1 cellular context compared by ENCODE assay signal in genomic region chr1:61724721-61725694, GRCh38.
A peak's percentile ranks its signal among the peaks of the same experiment; 100 is the strongest.
TF ChIP-seq lines count a peak whose summit lies in the region.

TM2D1 (minus strand) TSS chr1:61725141; CDS start chr1:61725120, 21 bp downstream.

TF ChIP-seq in HepG2, 621 proteins besides CTCF, POLR2A, EP300 and RAD21 (continued from another document and continues in another):
- TF ChIP-seq ARID5B (CRISPR knock-in tag; IDR thresholded peaks at IDR 0.05) (peak; percentile 77), SRF (IDR thresholded peaks at IDR 0.05; ENCODE audit: low read depth, low read length) (0 out of 2 replicates have a peak, but pooled peaks have one; percentile 19), ZNF784 (CRISPR knock-in tag; IDR thresholded peaks at IDR 0.05; ENCODE audit: borderline replicate concordance) (peak; percentile 85), TFE3 (CRISPR knock-in tag; IDR thresholded peaks at IDR 0.05) (peak; percentile 55), ZNF678 (CRISPR knock-in tag; IDR thresholded peaks at IDR 0.05) (peak; percentile 61; the same call in 1 of the 2 replicates), SSRP1 (CRISPR knock-in tag; IDR thresholded peaks at IDR 0.05) (no peak), ZNF367 (CRISPR knock-in tag; IDR thresholded peaks at IDR 0.05; ENCODE audit: borderline replicate concordance) (no peak), ZNF792 (CRISPR knock-in tag; IDR thresholded peaks at IDR 0.05) (peak; percentile 73), ZNF598 (CRISPR knock-in tag; IDR thresholded peaks at IDR 0.05; ENCODE audit: borderline replicate concordance) (peak; percentile 72; the same call in 1 of the 2 replicates), ZNF563 (CRISPR knock-in tag; IDR thresholded peaks at IDR 0.05) (peak; percentile 32; the same call in 1 of the 2 replicates), HINFP (CRISPR knock-in tag; IDR thresholded peaks at IDR 0.05; ENCODE audit: low read depth) (peak; percentile 20; the same call in 1 of the 2 replicates), ZEB1 (IDR thresholded peaks at IDR 0.05; ENCODE audit: insufficient replicate concordance, low read depth) (peak; percentile 72), ZNF574 (CRISPR knock-in tag; IDR thresholded peaks at IDR 0.05) (peak; percentile 99), ZNF616 (CRISPR knock-in tag; IDR thresholded peaks at IDR 0.05; ENCODE audit: low read depth) (peak; percentile 61; the same call in 1 of the 2 replicates), NR2F2 (IDR thresholded peaks at IDR 0.05; ENCODE audit: borderline replicate concordance, low read depth) (0 out of 2 replicates have a peak, but pooled peaks have one; percentile 8), ZNF776 (CRISPR knock-in tag; IDR thresholded peaks at IDR 0.05) (peak; percentile 94), TERF1 (CRISPR knock-in tag; IDR thresholded peaks at IDR 0.05) (no peak), GLMP (CRISPR knock-in tag; IDR thresholded peaks at IDR 0.05; ENCODE audit: borderline replicate concordance) (no peak), FOSL2 (CRISPR knock-in tag; IDR thresholded peaks at IDR 0.05) (peak; percentile 33; the same call in 1 of the 2 replicates), PCBP2 (optimal IDR thresholded peaks at IDR 0.05; ENCODE audit: low read depth, low read length, poor library complexity, severe bottlenecking) (no peak), HNRNPLL (IDR thresholded peaks at IDR 0.05; ENCODE audit: low read depth, low read length, poor library complexity, severe bottlenecking) (peak; percentile 54), MAX (IDR thresholded peaks at IDR 0.05) (peak; percentile 89), ZNF691 (CRISPR knock-in tag; IDR thresholded peaks at IDR 0.05; ENCODE audit: borderline replicate concordance, low read depth) (peak; percentile 51; the same call in 1 of the 2 replicates), PBX2 (CRISPR knock-in tag; IDR thresholded peaks at IDR 0.05) (no peak), ZNF484 (CRISPR knock-in tag; IDR thresholded peaks at IDR 0.05; ENCODE audit: borderline replicate concordance, low read depth) (0 out of 2 replicates have a peak, but pooled peaks have one; percentile 48), POLR2AphosphoS2 (IDR thresholded peaks at IDR 0.05; ENCODE audit: low read depth, low read length) (no peak), ZSCAN9 (CRISPR knock-in tag; IDR thresholded peaks at IDR 0.05; ENCODE audit: borderline replicate concordance) (peak; percentile 83), MXI1 (IDR thresholded peaks at IDR 0.05; ENCODE audit: borderline replicate concordance, low read depth, low read length) (peak; percentile 55; the same call in 1 of the 3 replicates), ZZZ3 (CRISPR knock-in tag; IDR thresholded peaks at IDR 0.05; ENCODE audit: borderline replicate concordance) (no peak), KDM2A (CRISPR knock-in tag; IDR thresholded peaks at IDR 0.05; ENCODE audit: borderline replicate concordance, low read depth) (peak; percentile 95), ZMYM4 (CRISPR knock-in tag; IDR thresholded peaks at IDR 0.05) (peak; percentile 94), MED8 (CRISPR knock-in tag; IDR thresholded peaks at IDR 0.05; ENCODE audit: insufficient replicate concordance) (peak; percentile 92), FOXO1 (CRISPR knock-in tag; IDR thresholded peaks at IDR 0.05) (peak; percentile 71; the same call in 1 of the 2 replicates), MXD1 (CRISPR knock-in tag; IDR thresholded peaks at IDR 0.05) (peak; percentile 86), IRX3 (CRISPR knock-in tag; IDR thresholded peaks at IDR 0.05; ENCODE audit: borderline replicate concordance, low read depth) (no peak), ZNF549 (CRISPR knock-in tag; IDR thresholded peaks at IDR 0.05) (no peak), ISL2 (CRISPR knock-in tag; IDR thresholded peaks at IDR 0.05) (no peak), ELF1 (CRISPR knock-in tag; IDR thresholded peaks at IDR 0.05) (peak; percentile 98), LBX2 (CRISPR knock-in tag; IDR thresholded peaks at IDR 0.05; ENCODE audit: borderline replicate concordance) (peak; percentile 37; the same call in 1 of the 2 replicates), TBX2 (CRISPR knock-in tag; IDR thresholded peaks at IDR 0.05; ENCODE audit: borderline replicate concordance) (peak; percentile 85)
